In genomic region chr11:114082767-114083181, GRCh38 we compare ENCODE assay signal across 1 cellular context.
TF ChIP-seq lines count a peak whose summit lies in the region.

No MANE protein-coding gene starts in this region.

TF ChIP-seq in HepG2, 621 proteins besides CTCF, POLR2A, EP300 and RAD21 (continued from another document and continues in another):
- no peak for TF ChIP-seq ZNF484 (CRISPR knock-in tag; IDR thresholded peaks at IDR 0.05; ENCODE audit: borderline replicate concordance, low read depth)
- TF ChIP-seq HNRNPLL (IDR thresholded peaks at IDR 0.05; ENCODE audit: low read depth, low read length, poor library complexity, severe bottlenecking): peak; percentile 79
- TF ChIP-seq ZNF160 (CRISPR knock-in tag; IDR thresholded peaks at IDR 0.05): no peak
- no peak for TF ChIP-seq BCLAF1 (IDR thresholded peaks at IDR 0.05)
- TF ChIP-seq LCORL (IDR thresholded peaks at IDR 0.05): no peak
- TF ChIP-seq LCORL (CRISPR knock-in tag; IDR thresholded peaks at IDR 0.05): no peak
- TF ChIP-seq ZNF20 (CRISPR knock-in tag; IDR thresholded peaks at IDR 0.05): no peak
- TF ChIP-seq ZNF687 (CRISPR knock-in tag; IDR thresholded peaks at IDR 0.05): 0 out of 2 replicates have a peak, but pooled peaks have one; percentile 18
- no peak for TF ChIP-seq ZNF580 (CRISPR knock-in tag; IDR thresholded peaks at IDR 0.05; ENCODE audit: borderline replicate concordance, low read depth)
- TF ChIP-seq HMGXB3 (CRISPR knock-in tag; IDR thresholded peaks at IDR 0.05; ENCODE audit: borderline replicate concordance): no peak
- no peak for TF ChIP-seq IKZF4 (CRISPR knock-in tag; IDR thresholded peaks at IDR 0.05; ENCODE audit: borderline replicate concordance, low read depth, not compliant biosample characterization)
- TF ChIP-seq HIC2 (CRISPR knock-in tag; IDR thresholded peaks at IDR 0.05; ENCODE audit: low read depth): 0 out of 2 replicates have a peak, but pooled peaks have one; percentile 33
- no peak for TF ChIP-seq CCDC6 (CRISPR knock-in tag; IDR thresholded peaks at IDR 0.05)
- TF ChIP-seq ZNF614 (CRISPR knock-in tag; IDR thresholded peaks at IDR 0.05; ENCODE audit: borderline replicate concordance): no peak
- no peak for TF ChIP-seq ZBED4 (CRISPR knock-in tag; IDR thresholded peaks at IDR 0.05; ENCODE audit: borderline replicate concordance)
- TF ChIP-seq PPARG (CRISPR knock-in tag; conservative IDR thresholded peaks at IDR 0.05): no peak
- TF ChIP-seq REST (IDR thresholded peaks at IDR 0.05; ENCODE audit: borderline replicate concordance in 1 of 2, low read depth in 1 of 2, low read length in 2 of 2): no peak
- no peak for TF ChIP-seq ZNF605 (CRISPR knock-in tag; IDR thresholded peaks at IDR 0.05)
- TF ChIP-seq ZNF781 (CRISPR knock-in tag; IDR thresholded peaks at IDR 0.05; ENCODE audit: borderline replicate concordance, not compliant biosample characterization): no peak
- no peak for TF ChIP-seq ZZZ3 (CRISPR knock-in tag; IDR thresholded peaks at IDR 0.05; ENCODE audit: borderline replicate concordance)
- no peak for TF ChIP-seq PREB (CRISPR knock-in tag; IDR thresholded peaks at IDR 0.05)
- no peak for TF ChIP-seq ZNF616 (CRISPR knock-in tag; IDR thresholded peaks at IDR 0.05; ENCODE audit: low read depth)
- no peak for TF ChIP-seq FOSL1 (CRISPR knock-in tag; IDR thresholded peaks at IDR 0.05; ENCODE audit: borderline replicate concordance)
- TF ChIP-seq ZXDC (CRISPR knock-in tag; IDR thresholded peaks at IDR 0.05): no peak
- no peak for TF ChIP-seq GTF3A (CRISPR knock-in tag; conservative IDR thresholded peaks at IDR 0.05)
- no peak for TF ChIP-seq CAMTA2 (CRISPR knock-in tag; IDR thresholded peaks at IDR 0.05; ENCODE audit: borderline replicate concordance)
- TF ChIP-seq ZNF33B (CRISPR knock-in tag; IDR thresholded peaks at IDR 0.05): no peak
- TF ChIP-seq ZNF446 (CRISPR knock-in tag; IDR thresholded peaks at IDR 0.05): no peak
